9 cellular contexts compared by ENCODE assay signal in genomic region chr2:211035548-211036185, GRCh38.
DNase-seq lines count a peak whose midpoint lies in the region; ATAC-seq, FAIRE-seq and TF ChIP-seq lines count a peak whose summit lies in the region.
"Had no signal": no experiment of that assay in that cellular context is flagged by ENCODE, and none has a peak within 500 bp of the region (broad histone marks: within the 10 kb centered on the region; RNA-seq: fewer than 3 reads in every experiment).

No MANE protein-coding gene starts in this region.

- H3K9ac ChIP-seq in MM.1S (ENCODE audit: low read length) = no peak overlapping the region

- no peak overlapping the region for H3K27ac Mint-ChIP-seq in progenitor cell of endocrine pancreas
- no peak overlapping the region for H3K27ac Mint-ChIP-seq in activated CD4-positive, alpha-beta memory T cell treated with anti-CD3 and anti-CD28 coated beads, Interleukin-2, amount 10 ng/mL, durations not matched to agents 7 days and 5 days

- H3K27me3 Mint-ChIP-seq in progenitor cell of endocrine pancreas = no peaks in the 10 kb centered on the region
- H3K27me3 Mint-ChIP-seq in activated CD4-positive, alpha-beta memory T cell treated with anti-CD3 and anti-CD28 coated beads, Interleukin-2, amount 10 ng/mL, durations not matched to agents 7 days and 5 days = no peaks in the 10 kb centered on the region

- no peak overlapping the region; the same call in 1 of the 2 replicates for H3K4me2 ChIP-seq in MM.1S (ENCODE audit: low read depth, low read length)

- CTCF ChIA-PET in activated CD4-positive, alpha-beta memory T cell treated with anti-CD3 and anti-CD28 coated beads, Interleukin-2, amount 10 ng/mL, durations not matched to agents 7 days and 5 days (lab: Charles Lee) = no interaction called here

- peak; percentile 62 for ATAC-seq in GM21381 (IDR thresholded peaks at IDR 0.05; ENCODE audit: unreplicated experiment)

- H2AFZ ChIP-seq in MM.1S (ENCODE audit: low read length) = peak overlapping the region; percentile 35

- no peaks in the 10 kb centered on the region for H3K9me2 ChIP-seq in MM.1S (replicated peaks; ENCODE audit: insufficient read depth, low read length)

- peaks cover 20% of the 10 kb centered on the region for H3K4me1 Mint-ChIP-seq in progenitor cell of endocrine pancreas (ENCODE audit: low read depth)
- H3K4me1 Mint-ChIP-seq in activated CD4-positive, alpha-beta memory T cell treated with anti-CD3 and anti-CD28 coated beads, Interleukin-2, amount 10 ng/mL, durations not matched to agents 7 days and 5 days = no peaks in the 10 kb centered on the region

- no peaks in the 10 kb centered on the region for H4K20me1 ChIP-seq in MM.1S (ENCODE audit: insufficient read depth, low read length)

- H3K79me2 ChIP-seq in MM.1S (ENCODE audit: low read length) = no peaks in the 10 kb centered on the region

- H3K27ac ChIP-seq in MM.1S (ENCODE audit: low read length) = no peak overlapping the region
- no peak overlapping the region for H3K27ac ChIP-seq in dorsolateral prefrontal cortex
- H3K27ac ChIP-seq: epithelial cell of prostate had no signal

- H3K4me1 ChIP-seq in MM.1S (ENCODE audit: low read length) = 0 out of 2 replicates have a peak, but pooled peaks cover 3% of the 10 kb centered on the region

- H3K36me3 Mint-ChIP-seq in progenitor cell of endocrine pancreas (ENCODE audit: insufficient read depth) = no peaks in the 10 kb centered on the region
- no peaks in the 10 kb centered on the region for H3K36me3 Mint-ChIP-seq in activated CD4-positive, alpha-beta memory T cell treated with anti-CD3 and anti-CD28 coated beads, Interleukin-2, amount 10 ng/mL, durations not matched to agents 7 days and 5 days (ENCODE audit: low read depth)

- no peak for DNase-seq in D721Med (ENCODE audit: insufficient read length, low spot score)
- DNase-seq in MM.1S = peak; percentile 48
- DNase-seq in dorsolateral prefrontal cortex = no peak
- no peak for DNase-seq in progenitor cell of endocrine pancreas (ENCODE audit: low spot score, unreplicated experiment)
- no peak for DNase-seq in stimulated activated naive CD4-positive, alpha-beta T cell (lab: John Stamatoyannopoulos, UW)
- DNase-seq in activated CD4-positive, alpha-beta memory T cell treated with anti-CD3 and anti-CD28 coated beads, Interleukin-2, amount 10 ng/mL, durations not matched to agents 7 days and 5 days = no peak
- no peak for DNase-seq in NCI-H1048 (lab: John Stamatoyannopoulos, UW)

- H3K36me3 ChIP-seq in MM.1S (replicated peaks; ENCODE audit: insufficient read depth, low read length) = no peaks in the 10 kb centered on the region

- H3K9me3 ChIP-seq in MM.1S (replicated peaks; ENCODE audit: insufficient read depth, low read length) = no peaks in the 10 kb centered on the region

- no peaks in the 10 kb centered on the region for H3K27me3 ChIP-seq in MM.1S (replicated peaks; ENCODE audit: insufficient read depth, low read length)
- peaks cover 0 to 5% (median 0%) of the 10 kb centered on the region in 45 donors for H3K27me3 ChIP-seq in dorsolateral prefrontal cortex

- peak; percentile 92 for FAIRE-seq in D721Med (lab: Jason Lieb, UNC)

- POLR2A ChIA-PET in activated CD4-positive, alpha-beta memory T cell treated with anti-CD3 and anti-CD28 coated beads, Interleukin-2, amount 10 ng/mL, durations not matched to agents 7 days and 5 days (lab: Charles Lee) = no interaction called here

- peak; percentile 38 for TF ChIP-seq CTCF in D721Med (IDR thresholded peaks at IDR 0.05; ENCODE audit: insufficient read depth, missing control alignments)
- peak; percentile 82 for TF ChIP-seq CTCF in MM.1S (IDR thresholded peaks at IDR 0.05; ENCODE audit: low read length)
- TF ChIP-seq CTCF in dorsolateral prefrontal cortex (IDR thresholded peaks at IDR 0.05 in 54 of 56, conservative IDR thresholded peaks at IDR 0.05 in 2 of 56; ENCODE audit: low read depth in 1 of 56, partially characterized antibody in 56 of 56) = peak; percentile 33 to 87 (median 63)
- peak; percentile 52 for TF ChIP-seq CTCF in progenitor cell of endocrine pancreas (IDR thresholded peaks at IDR 0.05; ENCODE audit: unreplicated experiment)

- peaks cover 3% of the 10 kb centered on the region for H3K9me3 Mint-ChIP-seq in progenitor cell of endocrine pancreas (ENCODE audit: low read depth)
- H3K9me3 Mint-ChIP-seq in activated CD4-positive, alpha-beta memory T cell treated with anti-CD3 and anti-CD28 coated beads, Interleukin-2, amount 10 ng/mL, durations not matched to agents 7 days and 5 days = no peaks in the 10 kb centered on the region

- intact Hi-C loops in dorsolateral prefrontal cortex (cut with DNase I) = loop anchor here (2.0 to 10.0 kb wide), 5 partner anchors 371 to 533 kb away; no protein-coding TSS in a partner anchor

- no peak overlapping the region for H3K4me3 Mint-ChIP-seq in progenitor cell of endocrine pancreas (ENCODE audit: low read depth)
- no peak overlapping the region for H3K4me3 Mint-ChIP-seq in activated CD4-positive, alpha-beta memory T cell treated with anti-CD3 and anti-CD28 coated beads, Interleukin-2, amount 10 ng/mL, durations not matched to agents 7 days and 5 days

- H3K4me3 ChIP-seq in MM.1S (ENCODE audit: low read length) = no peak overlapping the region
- H3K4me3 ChIP-seq in dorsolateral prefrontal cortex = no peak overlapping the region

- H3F3A ChIP-seq in MM.1S (ENCODE audit: insufficient read depth, low read length) = no peaks in the 10 kb centered on the region
